23 cellular contexts compared by ENCODE assay signal in the genomic region with DNA sequence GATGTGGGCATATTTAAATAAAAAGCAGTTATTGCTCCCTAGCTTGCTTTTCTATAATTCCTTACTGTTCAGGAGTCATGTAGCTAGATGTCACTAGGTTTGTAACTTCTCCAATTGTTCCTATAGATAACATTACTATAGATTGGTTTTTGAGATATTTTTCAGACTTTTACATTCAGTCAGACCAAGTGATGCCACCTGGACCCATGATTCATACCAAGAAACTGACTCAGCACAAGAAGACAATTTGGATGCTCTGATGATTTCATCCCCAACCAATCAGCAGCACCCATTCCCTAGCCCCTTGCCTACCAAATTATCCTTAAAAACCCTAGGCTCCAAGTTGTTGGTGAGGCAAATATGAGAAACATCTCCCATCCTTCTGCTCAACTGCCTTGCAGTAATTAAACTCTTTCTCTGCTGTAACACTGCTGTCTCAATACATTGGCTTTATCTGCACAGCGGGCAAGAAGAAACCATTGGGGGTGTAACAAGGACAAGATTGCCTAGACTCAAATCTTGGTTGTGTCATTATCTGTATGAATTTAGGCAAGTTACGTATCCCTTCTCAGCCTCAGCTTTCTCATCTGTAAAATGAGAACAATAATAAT.
"Had no signal": no experiment of that assay in that cellular context is flagged by ENCODE, and none has a peak within 500 bp of the region (broad histone marks: within the 10 kb centered on the region; RNA-seq: fewer than 3 reads in every experiment).

No MANE protein-coding gene starts in this region.

- H3K27ac ChIP-seq: brain microvascular endothelial cell, cardiac muscle cell, PC-9 had no signal

- ATAC-seq: activated CD4-positive, CD25-positive, alpha-beta regulatory T cell treated with anti-CD3 and anti-CD28 coated beads, Interleukin-2, amount 50 U/mL, for 24 hours; activated CD8-positive, alpha-beta memory T cell treated with anti-CD3 and anti-CD28 coated beads, Interleukin-2, amount 10 ng/mL, durations not matched to agents 7 days and 5 days had no signal

- H2AFZ ChIP-seq: PC-9 had no signal

- H3K27ac Mint-ChIP-seq: activated CD8-positive, alpha-beta memory T cell treated with anti-CD3 and anti-CD28 coated beads, Interleukin-2, amount 10 ng/mL, durations not matched to agents 7 days and 5 days; activated naive CD8-positive, alpha-beta T cell; activated T-cell treated with anti-CD3 and anti-CD28 coated beads, Interleukin-2, amount 50 U/mL, for 24 hours; activated T-helper 2 cell treated with anti-CD3 and anti-CD28 coated beads, Interferon-gamma antibody, Interleukin-2, Interleukin-4, amounts not matched to agents 10 μg/mL and 5 μg/mL and 100 μg/mL, durations not matched to agents 14 hours and 24 hours and 36 hours; T-helper 1 cell treated with Interleukin-12 subunit alpha and Interleukin-12 subunit beta and Interleukin-4 antibody, amounts not matched to agents 30 μg/mL and 1 μg/mL, for 36 hours had no signal

- H3K27me3 ChIP-seq: brain microvascular endothelial cell, cardiac muscle cell had no signal

- H3K36me3 ChIP-seq: brain microvascular endothelial cell, cardiac muscle cell had no signal

- FAIRE-seq: astrocyte had no signal

- DNase-seq: activated CD4-positive, alpha-beta T cell treated with anti-CD3 and anti-CD28 coated beads for 48 hours; activated CD4-positive, alpha-beta T cell treated with anti-CD3 and anti-CD28 coated beads, Interleukin-2, amount 50 U/mL, for 48 hours; activated CD8-positive, alpha-beta memory T cell treated with anti-CD3 and anti-CD28 coated beads, Interleukin-2, amount 10 ng/mL, durations not matched to agents 7 days and 5 days; activated gamma-delta T cell treated with Interleukin-2 at 50 U/mL for 16 hours; activated T-cell treated with anti-CD3 and anti-CD28 coated beads, Interleukin-2, amount 50 U/mL, for 24 hours; amygdala; brain microvascular endothelial cell; cerebellar nuclear complex; Kasumi-1; KBM-7; NCI-H1105 treated with DMSO at 0.1 percent for 48 hours; NCI-H1436 treated with DMSO at 0.1 percent for 48 hours; NCI-H187; NCI-H2081; NCI-H510A treated with DMSO at 0.1 percent for 48 hours; PC-9; SHP77 treated with DMSO at 0.1 percent for 48 hours had no signal

- H3K4me3 ChIP-seq: cardiac muscle cell, PC-9 had no signal

- H3K27me3 Mint-ChIP-seq: activated naive CD8-positive, alpha-beta T cell; activated T-cell treated with anti-CD3 and anti-CD28 coated beads, Interleukin-2, amount 50 U/mL, for 24 hours had no signal

- H3K4me2 ChIP-seq: PC-9 had no signal

- H3K4me1 Mint-ChIP-seq: activated CD8-positive, alpha-beta memory T cell treated with anti-CD3 and anti-CD28 coated beads, Interleukin-2, amount 10 ng/mL, durations not matched to agents 7 days and 5 days had no signal

- H3K4me3 Mint-ChIP-seq: activated CD8-positive, alpha-beta memory T cell treated with anti-CD3 and anti-CD28 coated beads, Interleukin-2, amount 10 ng/mL, durations not matched to agents 7 days and 5 days; activated naive CD8-positive, alpha-beta T cell; activated T-cell treated with anti-CD3 and anti-CD28 coated beads, Interleukin-2, amount 50 U/mL, for 24 hours; T-helper 1 cell treated with Interleukin-12 subunit alpha and Interleukin-12 subunit beta and Interleukin-4 antibody, amounts not matched to agents 30 μg/mL and 1 μg/mL, for 36 hours had no signal
